34 cellular contexts compared by ENCODE assay signal in genomic region chr5:77999013-77999798, GRCh38.
"Had no signal": no experiment of that assay in that cellular context is flagged by ENCODE, and none has a peak within 500 bp of the region (broad histone marks: within the 10 kb centered on the region; RNA-seq: fewer than 3 reads in every experiment).

No MANE protein-coding gene starts in this region.

- H3K9me3 ChIP-seq: adrenal gland, MG63, Peyer's patch had no signal

- H3K4me3 Mint-ChIP-seq: activated B cell treated with CpG ODN at 0.5 μM for 24 hours; activated CD8-positive, alpha-beta T cell treated with anti-CD3 and anti-CD28 coated beads for 36 hours; activated naive CD8-positive, alpha-beta T cell treated with anti-CD3 and anti-CD28 coated beads, Interleukin-2, amount 10 ng/mL, durations not matched to agents 7 days and 5 days; activated T-cell treated with anti-CD3 and anti-CD28 coated beads, Interleukin-2, amount 50 U/mL, for 72 hours; activated T-helper 17 cell treated with anti-CD3 and anti-CD28 coated beads, Interleukin-2, amount 50 U/mL, for 72 hours had no signal

- H3K9me3 Mint-ChIP-seq: activated B cell treated with CpG ODN at 0.5 μM for 24 hours; activated CD8-positive, alpha-beta T cell treated with anti-CD3 and anti-CD28 coated beads for 36 hours; activated naive CD8-positive, alpha-beta T cell treated with anti-CD3 and anti-CD28 coated beads, Interleukin-2, amount 10 ng/mL, durations not matched to agents 7 days and 5 days; activated T-cell treated with anti-CD3 and anti-CD28 coated beads, Interleukin-2, amount 50 U/mL, for 72 hours; activated T-helper 17 cell treated with anti-CD3 and anti-CD28 coated beads, Interleukin-2, amount 50 U/mL, for 72 hours had no signal

- H3K36me3 ChIP-seq: adrenal gland, MG63 had no signal

- ATAC-seq: activated CD8-positive, alpha-beta T cell treated with anti-CD3 and anti-CD28 coated beads for 36 hours; activated T-cell treated with anti-CD3 and anti-CD28 coated beads, Interleukin-2, amount 50 U/mL, for 72 hours; activated T-helper 17 cell treated with anti-CD3 and anti-CD28 coated beads, Interleukin-2, amount 50 U/mL, for 72 hours; PC-3 had no signal

- DNase-seq: activated B cell treated with CpG ODN at 0.5 μM for 24 hours; activated CD4-positive, alpha-beta T cell treated with anti-CD3 and anti-CD28 coated beads for 4 hours; activated CD4-positive, alpha-beta T cell treated with anti-CD3 and anti-CD28 coated beads, Interleukin-2, amount 50 U/mL, for 4 hours; activated CD4-positive, CD25-positive, alpha-beta regulatory T cell treated with anti-CD3 and anti-CD28 coated beads, Interleukin-2, amount 50 U/mL, for 72 hours; activated CD8-positive, alpha-beta T cell treated with anti-CD3 and anti-CD28 coated beads for 36 hours; activated effector memory CD4-positive, alpha-beta T cell treated with anti-CD3 and anti-CD28 coated beads, Interleukin-2, amount 50 U/mL, for 16 hours; activated naive CD4-positive, alpha-beta T cell treated with anti-CD3 and anti-CD28 coated beads, Interleukin-2, amount 50 U/mL, for 16 hours; activated naive CD8-positive, alpha-beta T cell treated with anti-CD3 and anti-CD28 coated beads, Interleukin-2, amount 10 ng/mL, durations not matched to agents 7 days and 5 days; activated T-cell treated with anti-CD3 and anti-CD28 coated beads, Interleukin-2, amount 50 U/mL, for 1 hour; activated T-cell treated with anti-CD3 and anti-CD28 coated beads, Interleukin-2, amount 50 U/mL, for 72 hours; adrenal gland; brain microvascular endothelial cell; central memory CD4-positive, alpha-beta T cell; Kasumi-1; KG1; MG63; NCI-H1048; NCI-H1105 treated with DMSO at 0.1 percent for 48 hours; NCI-H1436; NCI-H1694; NCI-H1930; NCI-H2081 treated with DMSO at 0.1 percent for 48 hours; NCI-H345; NCI-H524 treated with DMSO at 0.1 percent for 48 hours; PC-3; Peyer's patch; Right ventricle myocardium superior; SW 1271; T-helper 1 cell; T-helper 2 cell; T-helper 9 cell had no signal

- H3K27me3 ChIP-seq: adrenal gland, brain microvascular endothelial cell, MG63, Peyer's patch had no signal

- H3K27ac ChIP-seq: adrenal gland, brain microvascular endothelial cell, Peyer's patch, RWPE1, VCaP had no signal

- H3K27me3 Mint-ChIP-seq: activated B cell treated with CpG ODN at 0.5 μM for 24 hours; activated CD8-positive, alpha-beta T cell treated with anti-CD3 and anti-CD28 coated beads for 36 hours; activated naive CD8-positive, alpha-beta T cell treated with anti-CD3 and anti-CD28 coated beads, Interleukin-2, amount 10 ng/mL, durations not matched to agents 7 days and 5 days; activated T-helper 17 cell treated with anti-CD3 and anti-CD28 coated beads, Interleukin-2, amount 50 U/mL, for 72 hours had no signal

- H3K27ac Mint-ChIP-seq: activated B cell treated with CpG ODN at 0.5 μM for 24 hours; activated CD8-positive, alpha-beta T cell treated with anti-CD3 and anti-CD28 coated beads for 36 hours; activated naive CD8-positive, alpha-beta T cell treated with anti-CD3 and anti-CD28 coated beads, Interleukin-2, amount 10 ng/mL, durations not matched to agents 7 days and 5 days; activated T-cell treated with anti-CD3 and anti-CD28 coated beads, Interleukin-2, amount 50 U/mL, for 72 hours; activated T-helper 17 cell treated with anti-CD3 and anti-CD28 coated beads, Interleukin-2, amount 50 U/mL, for 72 hours had no signal

- H3K4me1 Mint-ChIP-seq: activated B cell treated with CpG ODN at 0.5 μM for 24 hours; activated T-helper 17 cell treated with anti-CD3 and anti-CD28 coated beads, Interleukin-2, amount 50 U/mL, for 72 hours had no signal

- H3K4me3 ChIP-seq: adrenal gland, MG63, Peyer's patch had no signal

- H3K4me1 ChIP-seq: adrenal gland, Peyer's patch had no signal
